ENCODE assay signal across 8 cellular contexts in genomic region chr17:40035162-40035559, GRCh38. TPM values are rescaled to one million over a fixed set of nuclear protein-coding genes. Genes with fewer than 3 reads are reported as not detected.
DNase-seq lines count a peak whose midpoint lies in the region; ATAC-seq and TF ChIP-seq lines count a peak whose summit lies in the region.

No MANE protein-coding gene starts in this region.

- no peak overlapping the region for H3K4me3 ChIP-seq in BE2C (ENCODE audit: low read depth, low read length)
- H3K4me3 ChIP-seq in HEK293 (ENCODE audit: low read depth, low read length), result no peak overlapping the region
- H3K4me3 ChIP-seq in WI38 (ENCODE audit: low read depth, low read length), result no peak overlapping the region

- H3K9me3 ChIP-seq in BE2C (no peaks in the 10 kb centered on the region), HEK293 (ENCODE audit: control insufficient read depth, insufficient read depth, low read depth, low read length) (no peaks in the 10 kb centered on the region)

- POLR2A ChIA-PET in HEK293 (lab: Yijun Ruan, JAX), result interaction anchor here (0.5 to 3.7 kb wide), 11 partner anchors 13 to 88 kb away, joined by 3 to 17 read pairs (median 3); partner anchors contain the start of genes CSF3, MED24, NR1D1 and THRA

- H3K27ac ChIP-seq in HEK293 (ENCODE audit: extremely low read depth, low read depth, low read length), result no peak overlapping the region

- CTCF ChIA-PET in HEK293 (lab: Yijun Ruan, JAX), result interaction anchor here (0.6 to 10.2 kb wide), 41 partner anchors 8 to 619 kb away, joined by 3 to 154 read pairs (median 5); partner anchors contain the start of genes CSF3, MED24 and NR1D1

- peak; percentile 71 for DNase-seq in BE2C
- DNase-seq in left colon, result peak in 1 of 2 donors; percentile 52
- no peak for DNase-seq in GOT3 (lab: John Stamatoyannopoulos, UW)
- DNase-seq in cortex of kidney (lab: John Stamatoyannopoulos, UW), result no peak

- intact Hi-C loops in left colon (cut with DNase I, micrococcal nuclease), result no loop called here

- no peaks in the 10 kb centered on the region for H3K27me3 ChIP-seq in BE2C

- ATAC-seq in left colon, result peak; percentile 48
- no peak for ATAC-seq in GM19455 (IDR thresholded peaks at IDR 0.05; ENCODE audit: unreplicated experiment)
- ATAC-seq in HG03139 (IDR thresholded peaks at IDR 0.05; ENCODE audit: unreplicated experiment), result no peak

- TF ChIP-seq CTCF in BE2C (IDR thresholded peaks at IDR 0.05; ENCODE audit: low read depth, low read length), result peak; percentile 85
- peak; percentile 61 for TF ChIP-seq CTCF in HEK293 (tag by site-specific recombination; IDR thresholded peaks at IDR 0.05)
- TF ChIP-seq CTCF in WI38 (IDR thresholded peaks at IDR 0.05; ENCODE audit: low read depth, low read length), result peak; percentile 77

- H3K4me1 ChIP-seq in BE2C (peaks cover 6% of the 10 kb centered on the region), HEK293 (ENCODE audit: control insufficient read depth, insufficient read depth, low read length) (no peaks in the 10 kb centered on the region)

- peaks cover 39% of the 10 kb centered on the region for H3K36me3 ChIP-seq in BE2C
- H3K36me3 ChIP-seq in HEK293 (ENCODE audit: control insufficient read depth in 2 of 2, insufficient read depth in 1 of 2, low read length in 2 of 2), result peaks cover 10 to 64% of the 10 kb centered on the region in 2 experiments

TF ChIP-seq in HEK293, 187 proteins besides CTCF, POLR2A, EP300 and RAD21:
- TF ChIP-seq INSM2 (tag by site-specific recombination; IDR thresholded peaks at IDR 0.05), result peak; percentile 86
- peak; percentile 33; the same call in 1 of the 2 replicates for TF ChIP-seq ZEB2 (tag by site-specific recombination; IDR thresholded peaks at IDR 0.05)
- TF ChIP-seq MZF1 (tag by site-specific recombination; IDR thresholded peaks at IDR 0.05; ENCODE audit: borderline replicate concordance), result peak; percentile 99
- TF ChIP-seq ZNF555 (tag by site-specific recombination; conservative IDR thresholded peaks at IDR 0.05), result no peak
- TF ChIP-seq ZBTB44 (tag by site-specific recombination; IDR thresholded peaks at IDR 0.05), result peak; percentile 72
- no peak for TF ChIP-seq ZNF501 (tag by site-specific recombination; IDR thresholded peaks at IDR 0.05)
- TF ChIP-seq, protein P1, sequence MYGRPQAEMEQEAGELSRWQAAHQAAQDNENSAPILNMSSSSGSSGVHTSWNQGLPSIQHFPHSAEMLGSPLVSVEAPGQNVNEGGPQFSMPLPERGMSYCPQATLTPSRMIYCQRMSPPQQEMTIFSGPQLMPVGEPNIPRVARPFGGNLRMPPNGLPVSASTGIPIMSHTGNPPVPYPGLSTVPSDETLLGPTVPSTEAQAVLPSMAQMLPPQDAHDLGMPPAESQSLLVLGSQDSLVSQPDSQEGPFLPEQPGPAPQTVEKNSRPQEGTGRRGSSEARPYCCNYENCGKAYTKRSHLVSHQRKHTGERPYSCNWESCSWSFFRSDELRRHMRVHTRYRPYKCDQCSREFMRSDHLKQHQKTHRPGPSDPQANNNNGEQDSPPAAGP (tag by site-specific recombination; IDR thresholded peaks at IDR 0.05), result 0 out of 2 replicates have a peak, but pooled peaks have one; percentile 47
- TF ChIP-seq ZNF488 (tag by site-specific recombination; IDR thresholded peaks at IDR 0.05), result no peak
- TF ChIP-seq ZBTB48 (tag by site-specific recombination; IDR thresholded peaks at IDR 0.05), result peak; percentile 70
- 0 out of 2 replicates have a peak, but pooled peaks have one; percentile 48 for TF ChIP-seq ZNF660 (tag by site-specific recombination; IDR thresholded peaks at IDR 0.05)
- no peak for TF ChIP-seq ZNF610 (tag by site-specific recombination; IDR thresholded peaks at IDR 0.05; ENCODE audit: borderline replicate concordance)
- no peak for TF ChIP-seq ZSCAN23 (tag by site-specific recombination; IDR thresholded peaks at IDR 0.05)
- TF ChIP-seq ZNF600 (tag by site-specific recombination; IDR thresholded peaks at IDR 0.05), result peak; percentile 37; the same call in 1 of the 2 replicates
- 0 out of 2 replicates have a peak, but pooled peaks have one; percentile 38 for TF ChIP-seq ZNF2 (tag by site-specific recombination; IDR thresholded peaks at IDR 0.05)
- TF ChIP-seq ZNF48 (tag by site-specific recombination; IDR thresholded peaks at IDR 0.05), result no peak
- TF ChIP-seq ZNF654 (tag by site-specific recombination; IDR thresholded peaks at IDR 0.05; ENCODE audit: low read depth), result peak; percentile 45
- TF ChIP-seq ZNF76 (tag by site-specific recombination; IDR thresholded peaks at IDR 0.05; ENCODE audit: borderline replicate concordance, low read depth), result no peak
- no peak for TF ChIP-seq ZNF214 (tag by site-specific recombination; IDR thresholded peaks at IDR 0.05; ENCODE audit: borderline replicate concordance)
- TF ChIP-seq ZNF16 (tag by site-specific recombination; IDR thresholded peaks at IDR 0.05; ENCODE audit: low read depth), result no peak
- TF ChIP-seq ZSCAN30 (tag by site-specific recombination; IDR thresholded peaks at IDR 0.05), result peak; percentile 76; the same call in 1 of the 2 replicates
- TF ChIP-seq ZBTB17 (tag by site-specific recombination; IDR thresholded peaks at IDR 0.05), result peak; percentile 83
TF ChIP-seq in HEK293: peak in this region for 12.

RNA-seq across cellular contexts. Expression of gene MED24, which starts 19.0 kb away (rescaled TPM):
- 173 TPM for polyA plus RNA-seq in BE2C (2012; ENCODE audit: insufficient read depth, insufficient read length, low read depth)
- total RNA-seq in left colon, result 100 to 1,000 TPM in 1 of 2 donors, 10 to 100 TPM in 1; 63.4 to 108 TPM

RNA-seq across cellular contexts. Expression of gene CSF3, which starts 19.9 kb away (rescaled TPM):
- not detected for polyA plus RNA-seq in BE2C (2012; ENCODE audit: insufficient read depth, insufficient read length, low read depth)
- total RNA-seq in left colon, result under 1 TPM; 0.20 to 0.67 TPM

RNA-seq across cellular contexts. Expression of gene THRA, which starts 27.6 kb away (rescaled TPM):
- 233 TPM for polyA plus RNA-seq in BE2C (2012; ENCODE audit: insufficient read depth, insufficient read length, low read depth)
- 10 to 100 TPM; 48.4 to 56.3 TPM for total RNA-seq in left colon

RNA-seq across cellular contexts. Expression of gene PSMD3, which starts 54.6 kb away (rescaled TPM):
- 357 TPM for polyA plus RNA-seq in BE2C (2012; ENCODE audit: insufficient read depth, insufficient read length, low read depth)
- total RNA-seq in left colon, result 100 to 1,000 TPM in 1 of 2 donors, 10 to 100 TPM in 1; 97.5 to 109 TPM
